In genomic region chr2:224472827-224473226, GRCh38 we compare ENCODE assay signal across 31 cellular contexts.
"Had no signal": no experiment of that assay in that cellular context is flagged by ENCODE, and none has a peak within 500 bp of the region (broad histone marks: within the 10 kb centered on the region; RNA-seq: fewer than 3 reads in every experiment).

No MANE protein-coding gene starts in this region.

- ATAC-seq: activated CD8-positive, alpha-beta T cell treated with anti-CD3 and anti-CD28 coated beads for 36 hours; activated naive CD4-positive, alpha-beta T cell treated with anti-CD3 and anti-CD28 coated beads, Interleukin-2, amount 50 U/mL, for 72 hours; activated T-cell treated with anti-CD3 and anti-CD28 coated beads, Interleukin-2, amount 50 U/mL, for 4 hours; activated T-cell treated with anti-CD3 and anti-CD28 coated beads, Interleukin-2, amount 50 U/mL, for 72 hours; activated T-helper 17 cell treated with anti-CD3 and anti-CD28 coated beads, Interleukin-2, amount 50 U/mL, for 72 hours; body of pancreas; T-helper 17 cell had no signal

- H3K36me3 ChIP-seq: breast epithelium had no signal

- FAIRE-seq: colon, TTC549 had no signal

- H3K27ac ChIP-seq: body of pancreas, brain microvascular endothelial cell, breast epithelium had no signal

- DNase-seq: activated B cell treated with CpG ODN at 0.5 μM for 24 hours; activated CD4-positive, alpha-beta memory T cell treated with anti-CD3 and anti-CD28 coated beads for 36 hours; activated CD4-positive, alpha-beta T cell treated with anti-CD3 and anti-CD28 coated beads for 4 hours; activated CD4-positive, alpha-beta T cell treated with anti-CD3 and anti-CD28 coated beads, Interleukin-2, amount 10 ng/mL, durations not matched to agents 24 days and 14 days; activated CD4-positive, alpha-beta T cell treated with anti-CD3 and anti-CD28 coated beads, Interleukin-2, amount 50 U/mL, for 1 hour; activated CD4-positive, alpha-beta T cell treated with anti-CD3 and anti-CD28 coated beads, Interleukin-2, amount 50 U/mL, for 4 hours; activated CD4-positive, CD25-positive, alpha-beta regulatory T cell treated with anti-CD3 and anti-CD28 coated beads, Interleukin-2, amount 50 U/mL, for 72 hours; activated CD8-positive, alpha-beta memory T cell treated with anti-CD3 and anti-CD28 coated beads, Interleukin-2, amount 50 U/mL, for 4 hours; activated CD8-positive, alpha-beta T cell treated with anti-CD3 and anti-CD28 coated beads for 36 hours; activated effector memory CD4-positive, alpha-beta T cell treated with anti-CD3 and anti-CD28 coated beads, Interleukin-2, amount 50 U/mL, for 16 hours; activated gamma-delta T cell treated with Interleukin-2 at 50 U/mL for 16 hours; activated naive CD4-positive, alpha-beta T cell; activated naive CD4-positive, alpha-beta T cell treated with anti-CD3 and anti-CD28 coated beads, Interleukin-2, amount 10 ng/mL, durations not matched to agents 7 days and 5 days; activated naive CD8-positive, alpha-beta T cell treated with anti-CD3 and anti-CD28 coated beads for 36 hours; activated T-cell treated with anti-CD3 and anti-CD28 coated beads for 4 hours; activated T-cell treated with anti-CD3 and anti-CD28 coated beads, Interleukin-2, amount 50 U/mL, for 1 hour; activated T-cell treated with anti-CD3 and anti-CD28 coated beads, Interleukin-2, amount 50 U/mL, for 4 hours; activated T-cell treated with anti-CD3 and anti-CD28 coated beads, Interleukin-2, amount 50 U/mL, for 72 hours; adrenal gland; amniotic stem cell; aorta; body of pancreas; brain microvascular endothelial cell; central memory CD4-positive, alpha-beta T cell; T-helper 17 cell; T1000 had no signal

- H3K9me3 ChIP-seq: adrenal gland, body of pancreas, breast epithelium had no signal

- H3K4me1 ChIP-seq: body of pancreas, breast epithelium had no signal

- H3K27me3 ChIP-seq: adrenal gland, body of pancreas, brain microvascular endothelial cell, breast epithelium had no signal

- H3K4me3 ChIP-seq: adrenal gland, body of pancreas, breast epithelium had no signal
